21 cellular contexts compared by ENCODE assay signal in the genomic region with DNA sequence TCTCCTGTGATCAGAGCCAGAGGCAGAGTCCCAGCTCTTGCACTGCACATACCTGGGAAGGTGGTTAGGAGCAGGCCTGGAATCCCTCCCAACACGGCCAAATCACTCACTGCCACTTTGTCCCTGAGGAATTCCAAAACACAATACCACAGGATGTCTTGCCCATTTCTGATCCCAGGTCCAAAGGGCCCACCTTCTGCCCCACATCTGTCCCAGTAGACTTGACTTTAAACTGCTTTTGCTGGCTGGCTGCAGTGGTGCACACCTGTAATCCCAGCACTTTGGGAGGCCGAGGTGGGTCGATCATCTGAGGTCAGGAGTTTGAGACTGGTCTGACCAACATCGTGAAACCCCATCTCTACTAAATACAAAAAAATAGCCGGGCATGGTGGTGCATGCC. TPM values are rescaled to one million over a fixed set of nuclear protein-coding genes. Genes with fewer than 3 reads are reported as not detected.
"Had no signal": no experiment of that assay in that cellular context is flagged by ENCODE, and none has a peak within 500 bp of the region (broad histone marks: within the 10 kb centered on the region; RNA-seq: fewer than 3 reads in every experiment).

No MANE protein-coding gene starts in this region.

- DNase-seq: effector memory CD8-positive, alpha-beta T cell; foreskin keratinocyte; kidney; left colon; left ventricle myocardium superior; mesendoderm; naive thymus-derived CD4-positive, alpha-beta T cell; nephron progenitor cell; sigmoid colon; stimulated activated CD4-positive, alpha-beta T cell treated with anti-CD3 and anti-CD28 coated beads, Interleukin-2, amount 100 ng/mL, for 24 hours; stimulated activated naive CD4-positive, alpha-beta T cell; stomach; trophoblast cell; uterus had no signal

- H3K36me3 ChIP-seq: sigmoid colon, stomach, uterus had no signal

- H3K4me2 ChIP-seq: hepatocyte had no signal

- H3K4me3 Mint-ChIP-seq: effector memory CD8-positive, alpha-beta T cell; naive thymus-derived CD4-positive, alpha-beta T cell; nephron progenitor cell had no signal

- H3K4me1 ChIP-seq: foreskin keratinocyte, sigmoid colon, stomach, uterus had no signal

- H3K9me3 Mint-ChIP-seq: nephron progenitor cell had no signal

- H3K4me3 ChIP-seq: hepatocyte, sigmoid colon, skin epidermis, stomach, uterus had no signal

- H3K27ac ChIP-seq: foreskin keratinocyte, hepatocyte, sigmoid colon, skin epidermis, stomach, uterus had no signal

- H3K27ac Mint-ChIP-seq: effector memory CD8-positive, alpha-beta T cell; naive thymus-derived CD4-positive, alpha-beta T cell; nephron progenitor cell had no signal

- H3K79me2 ChIP-seq: hepatocyte had no signal

- H3K9me3 ChIP-seq: sigmoid colon, stomach, uterus had no signal

- H3K4me1 Mint-ChIP-seq: naive thymus-derived CD4-positive, alpha-beta T cell had no signal

- FAIRE-seq: kidney had no signal

- ATAC-seq: effector memory CD8-positive, alpha-beta T cell; foreskin keratinocyte; left colon; left ventricle myocardium superior; naive thymus-derived CD4-positive, alpha-beta T cell had no signal

- H2AFZ ChIP-seq: hepatocyte had no signal

- H3K27me3 ChIP-seq: foreskin keratinocyte, uterus had no signal

RNA-seq across cellular contexts. Expression of gene ZNF536, which starts 18.9 kb away (rescaled TPM):
- total RNA-seq: chondrocyte; epithelial cell of proximal tubule; foreskin keratinocyte; lung microvascular endothelial cell; mononuclear cell; naive thymus-derived CD4-positive, alpha-beta T cell; pulmonary artery endothelial cell had no signal
- polyA plus RNA-seq: foreskin keratinocyte; naive thymus-derived CD4-positive, alpha-beta T cell had no signal
